In the genomic region with DNA sequence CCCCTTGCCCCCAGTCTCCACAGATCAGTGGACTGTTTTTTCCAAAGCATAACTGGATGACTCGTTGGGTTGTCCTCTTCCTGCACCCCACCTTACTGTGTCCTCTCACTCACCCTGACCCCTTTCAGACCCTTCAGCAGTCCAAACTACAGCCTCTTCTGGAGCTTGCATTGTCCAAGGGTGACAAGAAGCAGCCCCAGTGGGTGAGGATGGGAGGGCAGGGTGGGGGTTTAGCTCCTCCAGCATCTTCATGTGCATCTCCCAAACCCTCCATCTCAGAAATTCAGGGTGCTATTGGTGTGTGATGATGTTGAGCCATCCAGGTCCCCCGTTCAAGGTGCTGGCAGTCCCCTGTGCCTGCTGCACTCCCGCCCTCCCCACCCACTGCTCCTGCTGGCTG, we compare ENCODE assay signal across 23 cellular contexts.
"Had no signal": no experiment of that assay in that cellular context is flagged by ENCODE, and none has a peak within 500 bp of the region (broad histone marks: within the 10 kb centered on the region; RNA-seq: fewer than 3 reads in every experiment).

No MANE protein-coding gene starts in this region.

- H3K27me3 ChIP-seq: SJSA1 had no signal

- ATAC-seq: HepG2, K562 had no signal

- H3K36me3 ChIP-seq: SJSA1 had no signal

- H3K27ac ChIP-seq: KMS-11, SJSA1, SK-N-MC had no signal

- H3K4me3 Mint-ChIP-seq: IgD-negative memory B cell had no signal

- H3K9me3 Mint-ChIP-seq: IgD-negative memory B cell had no signal

- H3K9ac ChIP-seq: KMS-11 had no signal

- H3K4me3 ChIP-seq: K562, SJSA1, SK-N-MC had no signal

- H3K9me3 ChIP-seq: SJSA1 had no signal

- DNase-seq: Kasumi-1, NCI-H1092, NCI-H1105 treated with DMSO at 0.1 percent for 48 hours, NCI-H1417 treated with DMSO at 0.1 percent for 48 hours, NCI-H146, NCI-H1694 treated with DMSO at 0.1 percent for 48 hours, NCI-H1930, NCI-H2081, NCI-H2107, NCI-H2227 treated with DMSO at 0.1 percent for 48 hours, NCI-H510A, NCI-H524 treated with DMSO at 0.1 percent for 48 hours, NCI-H69, NCI-H774, Right ventricle myocardium superior, RPMI8226, SIG-M5 had no signal

- H3K4me2 ChIP-seq: KMS-11 had no signal

- H3K4me1 Mint-ChIP-seq: IgD-negative memory B cell had no signal

- H3K36me3 Mint-ChIP-seq: IgD-negative memory B cell had no signal

- H3K27ac Mint-ChIP-seq: IgD-negative memory B cell had no signal
